ENCODE assay signal across 1 cellular context in genomic region chr17:49361129-49361901, GRCh38.
A peak's percentile ranks its signal among the peaks of the same experiment; 100 is the strongest.
TF ChIP-seq lines count a peak whose summit lies in the region.

No MANE protein-coding gene starts in this region.

TF ChIP-seq in K562, 482 proteins besides CTCF, POLR2A, EP300 and RAD21 (continued from another document):
- TF ChIP-seq NKRF (IDR thresholded peaks at IDR 0.05; ENCODE audit: borderline replicate concordance) (no peak), ETS2 (tag; IDR thresholded peaks at IDR 0.05; ENCODE audit: borderline replicate concordance, poor library complexity, severe bottlenecking) (no peak), CHD1 (IDR thresholded peaks at IDR 0.05; ENCODE audit: low read length) (peak; percentile 93), NONO (IDR thresholded peaks at IDR 0.05; ENCODE audit: low read depth in 2 of 2, low read length in 1 of 2) (peak in 1 of 2 experiments; percentile 54; a peak in 1 of 4 replicates), LCOR (CRISPR knock-in tag; IDR thresholded peaks at IDR 0.05) (no peak), HDAC8 (tag; IDR thresholded peaks at IDR 0.05) (no peak), KDM2B (CRISPR knock-in tag; IDR thresholded peaks at IDR 0.05) (0 out of 2 replicates have a peak, but pooled peaks have one; percentile 69), GTF2F1 (IDR thresholded peaks at IDR 0.05; ENCODE audit: low read depth, low read length) (no peak), TSHZ1 (CRISPR knock-in tag; IDR thresholded peaks at IDR 0.05) (no peak), HDAC6 (IDR thresholded peaks at IDR 0.05; ENCODE audit: low read depth, low read length) (no peak), MYBL2 (IDR thresholded peaks at IDR 0.05; ENCODE audit: low read depth) (no peak), MYBL2 (CRISPR knock-in tag; IDR thresholded peaks at IDR 0.05; ENCODE audit: borderline replicate concordance) (no peak), RBM17 (IDR thresholded peaks at IDR 0.05; ENCODE audit: borderline replicate concordance, low read depth, low read length) (no peak), TCF7 (IDR thresholded peaks at IDR 0.05; ENCODE audit: borderline replicate concordance) (peak; percentile 64), POLR2AphosphoS5 (IDR thresholded peaks at IDR 0.05; ENCODE audit: control insufficient read depth, insufficient read depth, low read depth, low read length) (no peak; the same call in 1 of the 2 replicates), ZEB2 (IDR thresholded peaks at IDR 0.05) (no peak; the same call in 1 of the 2 replicates), ESRRA (IDR thresholded peaks at IDR 0.05; ENCODE audit: borderline replicate concordance, low read depth) (peak; percentile 80; the same call in 1 of the 2 replicates), MEF2A (IDR thresholded peaks at IDR 0.05; ENCODE audit: control insufficient read depth, low read depth, low read length) (no peak), HMGN3 (IDR thresholded peaks at IDR 0.05; ENCODE audit: borderline replicate concordance, extremely low read depth, insufficient read length, low read depth, low read length) (peak; percentile 47), ZNF77 (CRISPR knock-in tag; IDR thresholded peaks at IDR 0.05) (no peak), SUPT5H (IDR thresholded peaks at IDR 0.05) (no peak), IRF2 (CRISPR knock-in tag; IDR thresholded peaks at IDR 0.05) (no peak), FOS (IDR thresholded peaks at IDR 0.05; ENCODE audit: extremely low read depth, insufficient read length) (no peak), PTTG1 (tag; IDR thresholded peaks at IDR 0.05; ENCODE audit: low read depth) (no peak), ARID3B (CRISPR knock-in tag; IDR thresholded peaks at IDR 0.05; ENCODE audit: borderline replicate concordance) (no peak), ZNF407 (IDR thresholded peaks at IDR 0.05; ENCODE audit: low read depth) (no peak), ZNF785 (CRISPR knock-in tag; IDR thresholded peaks at IDR 0.05) (no peak), SRSF3 (IDR thresholded peaks at IDR 0.05; ENCODE audit: insufficient read depth, low read length) (no peak), E2F5 (CRISPR knock-in tag; IDR thresholded peaks at IDR 0.05) (no peak), ZNF146 (CRISPR knock-in tag; IDR thresholded peaks at IDR 0.05; ENCODE audit: unreplicated experiment) (no peak), ZNF740 (CRISPR knock-in tag; IDR thresholded peaks at IDR 0.05) (peak; percentile 15; the same call in 1 of the 2 replicates), ZNF740 (tag; IDR thresholded peaks at IDR 0.05) (no peak), ELK1 (CRISPR knock-in tag; IDR thresholded peaks at IDR 0.05) (no peak), CBX5 (IDR thresholded peaks at IDR 0.05; ENCODE audit: borderline replicate concordance, low read depth) (no peak), HNRNPH1 (optimal IDR thresholded peaks at IDR 0.05; ENCODE audit: low read depth, low read length) (no peak), ZNF431 (CRISPR knock-in tag; IDR thresholded peaks at IDR 0.05) (peak; percentile 28; the same call in 1 of the 2 replicates), TFE3 (CRISPR knock-in tag; IDR thresholded peaks at IDR 0.05) (no peak), ZNF586 (CRISPR knock-in tag; conservative IDR thresholded peaks at IDR 0.05) (no peak), XRCC5 (IDR thresholded peaks at IDR 0.05; ENCODE audit: low read depth, low read length) (no peak), NBN (IDR thresholded peaks at IDR 0.05; ENCODE audit: low read depth) (no peak), CXXC5 (CRISPR knock-in tag; IDR thresholded peaks at IDR 0.05) (no peak; the same call in none of the 2 replicates), GATAD2B (IDR thresholded peaks at IDR 0.05; ENCODE audit: borderline replicate concordance) (no peak)
